11 cellular contexts compared by ENCODE assay signal in genomic region chr17:36498155-36498554, GRCh38.
"Had no signal": no experiment of that assay in that cellular context is flagged by ENCODE, and none has a peak within 500 bp of the region (broad histone marks: within the 10 kb centered on the region; RNA-seq: fewer than 3 reads in every experiment).

No MANE protein-coding gene starts in this region.

- H3K27ac Mint-ChIP-seq: activated B cell treated with CpG ODN at 0.5 μM for 24 hours; T-helper 1 cell treated with Interleukin-12 subunit alpha and Interleukin-12 subunit beta and Interleukin-4 antibody, amounts not matched to agents 30 μg/mL and 1 μg/mL, for 36 hours had no signal

- DNase-seq: activated B cell treated with CpG ODN at 0.5 μM for 24 hours; activated CD4-positive, alpha-beta T cell treated with anti-CD3 and anti-CD28 coated beads, Interleukin-2, amount 50 U/mL, for 4 hours; activated naive CD4-positive, alpha-beta T cell treated with Interleukin-2 at 50 U/mL for 16 hours; colonic mucosa; effector CD8-positive, alpha-beta T cell; mesendoderm; stimulated activated CD4-positive, alpha-beta T cell treated with anti-CD3 and anti-CD28 coated beads, Interleukin-4, amount 100 ng/mL, for 1 hour; stimulated activated CD8-positive, alpha-beta memory T cell treated with anti-CD3 and anti-CD28 coated beads, Interleukin-4, amount 100 ng/mL, for 48 hours; stimulated activated naive CD8-positive, alpha-beta T cell treated with anti-CD3 and anti-CD28 coated beads, Interleukin-15, Interleukin-2, amounts not matched to agents 100 U/mL and 50 U/mL, for 24 hours; upper lobe of left lung had no signal

- H3K27me3 Mint-ChIP-seq: activated B cell treated with CpG ODN at 0.5 μM for 24 hours had no signal

- H3K27ac ChIP-seq: colonic mucosa, upper lobe of left lung had no signal

- H3K4me1 Mint-ChIP-seq: activated B cell treated with CpG ODN at 0.5 μM for 24 hours had no signal

- ATAC-seq: stimulated activated naive CD8-positive, alpha-beta T cell treated with anti-CD3 and anti-CD28 coated beads, Interleukin-15, Interleukin-2, amounts not matched to agents 100 U/mL and 50 U/mL, for 24 hours had no signal

- H3K4me3 Mint-ChIP-seq: activated B cell treated with CpG ODN at 0.5 μM for 24 hours; T-helper 1 cell treated with Interleukin-12 subunit alpha and Interleukin-12 subunit beta and Interleukin-4 antibody, amounts not matched to agents 30 μg/mL and 1 μg/mL, for 36 hours had no signal

- H3K9me3 Mint-ChIP-seq: activated B cell treated with CpG ODN at 0.5 μM for 24 hours; T-helper 1 cell treated with Interleukin-12 subunit alpha and Interleukin-12 subunit beta and Interleukin-4 antibody, amounts not matched to agents 30 μg/mL and 1 μg/mL, for 36 hours had no signal
